8 cellular contexts compared by ENCODE assay signal in the genomic region with DNA sequence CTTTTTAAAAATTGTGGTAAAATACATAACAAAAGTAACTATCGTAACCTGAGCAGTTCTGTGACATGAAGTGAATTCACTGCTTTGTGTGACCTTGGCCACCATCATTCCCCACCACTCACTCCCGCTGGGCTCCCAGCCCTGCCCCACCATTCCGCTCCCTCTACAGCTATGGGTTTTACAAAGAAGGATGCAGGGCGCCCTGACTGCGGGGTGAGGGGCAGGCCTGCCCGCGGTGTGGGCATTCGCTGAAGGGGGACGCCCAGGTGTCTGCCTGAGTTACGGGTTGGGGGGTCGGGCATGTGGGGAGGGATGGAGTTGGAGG. TPM values are rescaled to one million over a fixed set of nuclear protein-coding genes. Genes with fewer than 3 reads are reported as not detected.
A peak's percentile ranks its signal among the peaks of the same experiment; 100 is the strongest.
DNase-seq lines count a peak whose midpoint lies in the region; ATAC-seq and FAIRE-seq lines count a peak whose summit lies in the region.

A gene with protein sequence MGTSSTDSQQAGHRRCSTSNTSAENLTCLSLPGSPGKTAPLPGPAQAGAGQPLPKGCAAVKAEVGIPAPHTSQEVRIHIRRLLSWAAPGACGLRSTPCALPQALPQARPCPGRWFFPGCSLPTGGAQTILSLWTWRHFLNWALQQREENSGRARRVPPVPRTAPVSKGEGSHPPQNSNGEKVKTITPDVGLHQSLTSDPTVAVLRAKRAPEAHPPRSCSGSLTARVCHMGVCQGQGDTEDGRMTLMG (minus strand): TSS at position 38 of the 325 bp plus-strand sequence. CDS start 335 bp downstream, outside the sequence.

- ATAC-seq in stimulated activated naive CD8-positive, alpha-beta T cell treated with anti-CD3 and anti-CD28 coated beads, Interleukin-15, amount 100 ng/mL, for 72 hours = no peak

- no peaks in the 10 kb centered on the region for H3K27me3 Mint-ChIP-seq in activated CD4-positive, alpha-beta T cell treated with anti-CD3 and anti-CD28 coated beads, Interleukin-2, amount 10 ng/mL, durations not matched to agents 24 days and 14 days
- no peaks in the 10 kb centered on the region for H3K27me3 Mint-ChIP-seq in activated CD4-positive, alpha-beta memory T cell treated with anti-CD3 and anti-CD28 coated beads, Interleukin-2, amount 10 ng/mL, durations not matched to agents 7 days and 5 days
- no peaks in the 10 kb centered on the region for H3K27me3 Mint-ChIP-seq in stimulated activated naive CD8-positive, alpha-beta T cell treated with anti-CD3 and anti-CD28 coated beads, Interleukin-15, amount 100 ng/mL, for 72 hours

- FAIRE-seq in GM19239 (lab: Jason Lieb, UNC) = no peak

- peak within 1 kb of the TSS; percentile 98 for H3K27ac Mint-ChIP-seq in activated CD4-positive, alpha-beta T cell treated with anti-CD3 and anti-CD28 coated beads, Interleukin-2, amount 10 ng/mL, durations not matched to agents 24 days and 14 days
- H3K27ac Mint-ChIP-seq in activated CD4-positive, alpha-beta memory T cell treated with anti-CD3 and anti-CD28 coated beads, Interleukin-2, amount 10 ng/mL, durations not matched to agents 7 days and 5 days = peak within 1 kb of the TSS; percentile 100
- H3K27ac Mint-ChIP-seq in stimulated activated naive CD8-positive, alpha-beta T cell treated with anti-CD3 and anti-CD28 coated beads, Interleukin-15, amount 100 ng/mL, for 72 hours = peak within 1 kb of the TSS; percentile 94 to 96

- DNase-seq in activated CD4-positive, alpha-beta T cell treated with anti-CD3 and anti-CD28 coated beads, Interleukin-2, amount 10 ng/mL, durations not matched to agents 24 days and 14 days = no peak
- DNase-seq in activated CD4-positive, alpha-beta T cell treated with anti-CD3 and anti-CD28 coated beads for 1 hour = no peak
- no peak for DNase-seq in activated CD4-positive, alpha-beta memory T cell treated with anti-CD3 and anti-CD28 coated beads, Interleukin-2, amount 10 ng/mL, durations not matched to agents 7 days and 5 days
- no peak for DNase-seq in stimulated activated naive CD8-positive, alpha-beta T cell treated with anti-CD3 and anti-CD28 coated beads, Interleukin-15, amount 100 ng/mL, for 72 hours
- no peak for DNase-seq in SIG-M5 (lab: John Stamatoyannopoulos, UW)
- no peak for DNase-seq in GM19239 (ENCODE audit: insufficient read length, low spot score)
- DNase-seq in NCI-H2171 treated with DMSO at 0.1 percent for 48 hours (lab: John Stamatoyannopoulos, UW) = no peak

- peaks cover 15% of the 10 kb centered on the region for H3K4me1 Mint-ChIP-seq in activated CD4-positive, alpha-beta T cell treated with anti-CD3 and anti-CD28 coated beads, Interleukin-2, amount 10 ng/mL, durations not matched to agents 24 days and 14 days
- H3K4me1 Mint-ChIP-seq in activated CD4-positive, alpha-beta memory T cell treated with anti-CD3 and anti-CD28 coated beads, Interleukin-2, amount 10 ng/mL, durations not matched to agents 7 days and 5 days = peaks cover 28% of the 10 kb centered on the region
- peaks cover 36% of the 10 kb centered on the region for H3K4me1 Mint-ChIP-seq in stimulated activated naive CD8-positive, alpha-beta T cell treated with anti-CD3 and anti-CD28 coated beads, Interleukin-15, amount 100 ng/mL, for 72 hours

- H3K4me3 ChIP-seq in iPS-11a (ENCODE audit: low read depth, low read length) = peak within 1 kb of the TSS; percentile 55

- H3K36me3 Mint-ChIP-seq in activated CD4-positive, alpha-beta T cell treated with anti-CD3 and anti-CD28 coated beads, Interleukin-2, amount 10 ng/mL, durations not matched to agents 24 days and 14 days (ENCODE audit: low read depth) = peaks cover 5% of the 10 kb centered on the region
- peaks cover under 1% of the 10 kb centered on the region for H3K36me3 Mint-ChIP-seq in activated CD4-positive, alpha-beta memory T cell treated with anti-CD3 and anti-CD28 coated beads, Interleukin-2, amount 10 ng/mL, durations not matched to agents 7 days and 5 days (ENCODE audit: low read depth)

- peak within 1 kb of the TSS; percentile 96 for H3K4me3 Mint-ChIP-seq in activated CD4-positive, alpha-beta T cell treated with anti-CD3 and anti-CD28 coated beads, Interleukin-2, amount 10 ng/mL, durations not matched to agents 24 days and 14 days
- peak within 1 kb of the TSS; percentile 98 for H3K4me3 Mint-ChIP-seq in activated CD4-positive, alpha-beta memory T cell treated with anti-CD3 and anti-CD28 coated beads, Interleukin-2, amount 10 ng/mL, durations not matched to agents 7 days and 5 days
- peak within 1 kb of the TSS; percentile 91 to 95 for H3K4me3 Mint-ChIP-seq in stimulated activated naive CD8-positive, alpha-beta T cell treated with anti-CD3 and anti-CD28 coated beads, Interleukin-15, amount 100 ng/mL, for 72 hours

- POLR2A ChIA-PET in activated CD4-positive, alpha-beta memory T cell treated with anti-CD3 and anti-CD28 coated beads, Interleukin-2, amount 10 ng/mL, durations not matched to agents 7 days and 5 days (lab: Charles Lee) = interaction anchor here (1.2 to 3.7 kb wide), 6 partner anchors 9 to 385 kb away, joined by 3 to 67 read pairs (median 6); a partner anchor contains a TSS

- CTCF ChIA-PET in activated CD4-positive, alpha-beta memory T cell treated with anti-CD3 and anti-CD28 coated beads, Interleukin-2, amount 10 ng/mL, durations not matched to agents 7 days and 5 days (lab: Charles Lee) = interaction anchor here (0.6 kb wide), 2 partner anchors 110 to 509 kb away, joined by 3 to 4 read pairs; no protein-coding TSS in a partner anchor

- intact Hi-C loops in activated CD4-positive, alpha-beta T cell treated with anti-CD3 and anti-CD28 coated beads, Interleukin-2, amount 10 ng/mL, durations not matched to agents 24 days and 14 days (cut with micrococcal nuclease) = loop anchor here (5.0 to 10.0 kb wide), 4 partner anchors 63 to 307 kb away; a partner anchor contains a TSS

- H3K9me3 Mint-ChIP-seq in activated CD4-positive, alpha-beta T cell treated with anti-CD3 and anti-CD28 coated beads, Interleukin-2, amount 10 ng/mL, durations not matched to agents 24 days and 14 days = no peaks in the 10 kb centered on the region
- no peaks in the 10 kb centered on the region for H3K9me3 Mint-ChIP-seq in activated CD4-positive, alpha-beta memory T cell treated with anti-CD3 and anti-CD28 coated beads, Interleukin-2, amount 10 ng/mL, durations not matched to agents 7 days and 5 days
- H3K9me3 Mint-ChIP-seq in stimulated activated naive CD8-positive, alpha-beta T cell treated with anti-CD3 and anti-CD28 coated beads, Interleukin-15, amount 100 ng/mL, for 72 hours = no peaks in the 10 kb centered on the region

RNA-seq across cellular contexts. Expression of the gene that starts here (rescaled TPM):
- total RNA-seq in activated CD4-positive, alpha-beta T cell treated with anti-CD3 and anti-CD28 coated beads, Interleukin-2, amount 10 ng/mL, durations not matched to agents 24 days and 14 days = 0.24 TPM in 1 of 2 replicates, not detected in the other
- under 1 TPM in 1 of 2 experiments, not detected in 1; 0.23 TPM for total RNA-seq in activated CD4-positive, alpha-beta memory T cell treated with anti-CD3 and anti-CD28 coated beads, Interleukin-2, amount 10 ng/mL, durations not matched to agents 7 days and 5 days
